Comparison of ENCODE assay signal across 28 cellular contexts in the genomic region with DNA sequence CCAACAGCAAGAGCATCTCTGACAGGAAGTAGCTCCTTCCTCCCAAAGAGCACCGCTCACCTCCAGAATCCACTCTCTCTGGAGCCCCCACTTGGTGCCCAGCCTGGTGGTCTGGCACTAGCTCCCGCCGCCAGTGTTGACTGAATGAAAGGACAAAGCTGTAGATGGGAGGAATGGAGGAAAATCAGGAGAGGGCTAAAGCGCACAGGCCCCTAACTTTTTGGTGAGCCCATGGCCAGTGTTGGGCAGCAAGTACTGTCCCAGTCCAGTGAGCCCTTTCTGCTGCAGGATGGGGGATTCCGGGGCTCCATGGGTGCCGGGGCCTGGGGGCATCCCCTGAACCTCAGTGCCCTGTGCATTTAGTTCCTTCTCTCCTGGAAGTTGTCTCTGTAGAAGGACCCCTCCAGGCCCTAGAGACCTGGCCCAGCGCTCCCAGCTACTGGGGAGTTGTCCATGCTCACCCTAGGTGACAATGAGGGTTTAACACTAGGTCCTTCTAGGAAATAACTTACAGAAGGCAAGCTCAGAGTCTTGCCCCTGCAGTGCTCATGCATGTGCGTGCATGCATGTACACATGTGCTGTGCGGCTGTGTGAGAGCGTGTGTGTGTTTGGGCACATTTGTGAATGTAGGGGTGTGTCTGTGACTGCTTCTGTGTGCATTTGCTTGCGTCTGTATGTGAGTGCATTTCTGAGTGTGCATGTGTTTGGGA. TPM values are rescaled to one million over a fixed set of nuclear protein-coding genes. Genes with fewer than 3 reads are reported as not detected.
DNase-seq lines count a peak whose midpoint lies in the region; ATAC-seq and TF ChIP-seq lines count a peak whose summit lies in the region.
"Had no signal": no experiment of that assay in that cellular context is flagged by ENCODE, and none has a peak within 500 bp of the region (broad histone marks: within the 10 kb centered on the region; RNA-seq: fewer than 3 reads in every experiment).

No MANE protein-coding gene starts in this region.

- H3K27me3 ChIP-seq in right atrium auricular region (no peaks in the 10 kb centered on the region), neural progenitor cell (no peaks in the 10 kb centered on the region), SJCRH30 (no peaks in the 10 kb centered on the region), brain microvascular endothelial cell (replicated peaks) (no peaks in the 10 kb centered on the region), SK-N-SH (ENCODE audit: insufficient read depth) (no peaks in the 10 kb centered on the region)
- H3K27me3 ChIP-seq: hepatocyte had no signal

- TF ChIP-seq EP300 in SK-N-SH (IDR thresholded peaks at IDR 0.05; ENCODE audit: borderline replicate concordance in 1 of 2, low read depth in 1 of 2, low read length in 1 of 2), result no peak

- H3K36me3 Mint-ChIP-seq in neural progenitor cell, result peaks cover 1% of the 10 kb centered on the region
- H3K36me3 Mint-ChIP-seq: CD4-positive, CD25-positive, alpha-beta regulatory T cell; stimulated activated effector memory CD8-positive, alpha-beta T cell treated with anti-CD3 and anti-CD28 coated beads, Interleukin-12 subunit alpha, Interleukin-12 subunit beta, amount 100 ng/mL, for 72 hours had no signal

- no peaks in the 10 kb centered on the region for H3K36me3 ChIP-seq in right atrium auricular region
- no peaks in the 10 kb centered on the region for H3K36me3 ChIP-seq in neural progenitor cell
- H3K36me3 ChIP-seq in SJCRH30, result no peaks in the 10 kb centered on the region
- no peaks in the 10 kb centered on the region for H3K36me3 ChIP-seq in brain microvascular endothelial cell (replicated peaks)
- H3K36me3 ChIP-seq in SK-N-SH (replicated peaks in 1 of 2; ENCODE audit: control insufficient read depth in 1 of 2, insufficient read depth in 2 of 2, low read length in 1 of 2), result no peaks in the 10 kb centered on the region

- H4K20me1 ChIP-seq in neural progenitor cell (ENCODE audit: low read depth) (peaks cover 100% of the 10 kb centered on the region), SK-N-SH (ENCODE audit: insufficient read depth) (0 out of 2 replicates have a peak, but pooled peaks cover 4% of the 10 kb centered on the region)

- TF ChIP-seq RAD21 in SK-N-SH (IDR thresholded peaks at IDR 0.05; ENCODE audit: low read length), result no peak

- CTCF ChIA-PET in SK-N-SH (lab: Yijun Ruan, JAX), result interaction anchor here (0.8 to 2.4 kb wide), 5 partner anchors 13 to 302 kb away, joined by 3 to 9 read pairs (median 4); partner anchors contain the start of gene GLI2

- H3K79me2 ChIP-seq in neural progenitor cell (ENCODE audit: low read depth) (peaks cover 99% of the 10 kb centered on the region), SK-N-SH (ENCODE audit: insufficient read depth) (peaks cover 77% of the 10 kb centered on the region)

- no peak overlapping the region for H2AFZ ChIP-seq in neural progenitor cell (replicated peaks)
- H2AFZ ChIP-seq in SK-N-SH (ENCODE audit: low read depth), result no peak overlapping the region
- H2AFZ ChIP-seq: hepatocyte had no signal

- WGBS in SK-N-SH (ENCODE audit: low lambda C conversion rate), result 87% methylated on average over 8 of the region's 11 CpGs

- H3K27ac Mint-ChIP-seq in neural progenitor cell, result peak overlapping the region; percentile 46
- H3K27ac Mint-ChIP-seq: activated CD4-positive, alpha-beta T cell treated with anti-CD3 and anti-CD28 coated beads, Interleukin-2, amount 10 ng/mL, durations not matched to agents 7 days and 5 days; CD4-positive, CD25-positive, alpha-beta regulatory T cell; stimulated activated effector memory CD8-positive, alpha-beta T cell treated with anti-CD3 and anti-CD28 coated beads, Interleukin-12 subunit alpha, Interleukin-12 subunit beta, amount 100 ng/mL, for 72 hours had no signal

- ATAC-seq in Right ventricle myocardium inferior, result no peak
- ATAC-seq: left colon; stimulated activated effector memory CD8-positive, alpha-beta T cell treated with anti-CD3 and anti-CD28 coated beads, Interleukin-12 subunit alpha, Interleukin-12 subunit beta, amount 100 ng/mL, for 72 hours had no signal

- intact Hi-C loops in Right ventricle myocardium inferior (cut with DNase I), result no loop called here

- no peaks in the 10 kb centered on the region for H3K9me3 ChIP-seq in right atrium auricular region
- no peaks in the 10 kb centered on the region for H3K9me3 ChIP-seq in neural progenitor cell (ENCODE audit: low read depth)
- no peaks in the 10 kb centered on the region for H3K9me3 ChIP-seq in SJCRH30 (replicated peaks)
- no peaks in the 10 kb centered on the region for H3K9me3 ChIP-seq in SK-N-SH

- in situ Hi-C loops in brain microvascular endothelial cell (cut with HindIII; ENCODE audit: low pct_ligation_motif_present, low sequenced_read_pairs), result no loop called here

- H3K27ac ChIP-seq in right atrium auricular region, result no peak overlapping the region
- no peak overlapping the region for H3K27ac ChIP-seq in neural progenitor cell
- H3K27ac ChIP-seq in SJCRH30, result no peak overlapping the region
- H3K27ac ChIP-seq in brain microvascular endothelial cell, result no peak overlapping the region
- H3K27ac ChIP-seq in SK-N-SH (ENCODE audit: low read depth in 2 of 2, low read length in 1 of 2), result no peak overlapping the region
- H3K27ac ChIP-seq: dorsolateral prefrontal cortex, hepatocyte had no signal

- no peaks in the 10 kb centered on the region for H3K9me2 ChIP-seq in SK-N-SH

- POLR2A ChIA-PET in SK-N-SH (lab: Yijun Ruan, JAX), result interaction anchor here (0.8 kb wide), 1 partner anchor 20 kb away, joined by 3 read pairs; no protein-coding TSS in a partner anchor

- peak; percentile 39 for DNase-seq in Right ventricle myocardium inferior (ENCODE audit: missing footprints)
- no peak for DNase-seq in right atrium auricular region (ENCODE audit: low spot score)
- peak; percentile 48 for DNase-seq in islet precursor cell
- DNase-seq in neural progenitor cell (ENCODE audit: low spot score), result no peak
- DNase-seq in cerebellar nuclear complex (lab: John Stamatoyannopoulos, UW), result no peak
- no peak for DNase-seq in SJCRH30
- no peak for DNase-seq in brain microvascular endothelial cell
- no peak for DNase-seq in SK-N-SH
- DNase-seq: activated CD4-positive, alpha-beta T cell treated with anti-CD3 and anti-CD28 coated beads, Interleukin-2, amount 10 ng/mL, durations not matched to agents 7 days and 5 days; activated gamma-delta T cell treated with Interleukin-2 at 50 U/mL for 16 hours; activated T-cell treated with anti-CD3 and anti-CD28 coated beads, Interleukin-2, amount 50 U/mL, for 1 hour; CD4-positive, CD25-positive, alpha-beta regulatory T cell; DND-41; foreskin melanocyte; GF-D8; left colon; mesendoderm; NCI-H146; NCI-H446; NCI-H748 treated with DMSO at 0.1 percent for 48 hours; SIG-M5; substantia nigra; T1000; trophoblast cell had no signal

- H3K27me3 Mint-ChIP-seq in neural progenitor cell (ENCODE audit: insufficient read depth, low read depth), result peaks cover 2% of the 10 kb centered on the region
- H3K27me3 Mint-ChIP-seq: activated CD4-positive, alpha-beta T cell treated with anti-CD3 and anti-CD28 coated beads, Interleukin-2, amount 10 ng/mL, durations not matched to agents 7 days and 5 days; CD4-positive, CD25-positive, alpha-beta regulatory T cell had no signal

- H3K4me2 ChIP-seq in neural progenitor cell (no peak overlapping the region), SK-N-SH (no peak overlapping the region)
- H3K4me2 ChIP-seq: hepatocyte had no signal

- H3K9me3 Mint-ChIP-seq in neural progenitor cell, result no peaks in the 10 kb centered on the region
- H3K9me3 Mint-ChIP-seq: activated CD4-positive, alpha-beta T cell treated with anti-CD3 and anti-CD28 coated beads, Interleukin-2, amount 10 ng/mL, durations not matched to agents 7 days and 5 days; stimulated activated effector memory CD8-positive, alpha-beta T cell treated with anti-CD3 and anti-CD28 coated beads, Interleukin-12 subunit alpha, Interleukin-12 subunit beta, amount 100 ng/mL, for 72 hours had no signal

- H3K4me1 Mint-ChIP-seq in neural progenitor cell, result peaks cover 87% of the 10 kb centered on the region
- H3K4me1 Mint-ChIP-seq: activated CD4-positive, alpha-beta T cell treated with anti-CD3 and anti-CD28 coated beads, Interleukin-2, amount 10 ng/mL, durations not matched to agents 7 days and 5 days; CD4-positive, CD25-positive, alpha-beta regulatory T cell; stimulated activated effector memory CD8-positive, alpha-beta T cell treated with anti-CD3 and anti-CD28 coated beads, Interleukin-12 subunit alpha, Interleukin-12 subunit beta, amount 100 ng/mL, for 72 hours had no signal

- peaks cover 0 to 44% of the 10 kb centered on the region in 2 donors for H3K4me1 ChIP-seq in right atrium auricular region
- peaks cover 43% of the 10 kb centered on the region for H3K4me1 ChIP-seq in neural progenitor cell
- peaks cover 50% of the 10 kb centered on the region for H3K4me1 ChIP-seq in SJCRH30
- H3K4me1 ChIP-seq in SK-N-SH (ENCODE audit: control insufficient read depth in 1 of 2, insufficient read depth in 2 of 2, low read depth in 1 of 2, low read length in 1 of 2), result peaks cover 44 to 60% of the 10 kb centered on the region in 2 experiments

- H3F3A ChIP-seq in neural progenitor cell (ENCODE audit: low read depth) (no peaks in the 10 kb centered on the region), SK-N-SH (replicated peaks; ENCODE audit: insufficient read depth) (peaks cover 24% of the 10 kb centered on the region)

- H3K4me3 Mint-ChIP-seq in neural progenitor cell, result no peak overlapping the region
- H3K4me3 Mint-ChIP-seq: activated CD4-positive, alpha-beta T cell treated with anti-CD3 and anti-CD28 coated beads, Interleukin-2, amount 10 ng/mL, durations not matched to agents 7 days and 5 days; CD4-positive, CD25-positive, alpha-beta regulatory T cell; stimulated activated effector memory CD8-positive, alpha-beta T cell treated with anti-CD3 and anti-CD28 coated beads, Interleukin-12 subunit alpha, Interleukin-12 subunit beta, amount 100 ng/mL, for 72 hours had no signal

- no peak overlapping the region for H3K4me3 ChIP-seq in right atrium auricular region
- H3K4me3 ChIP-seq in neural progenitor cell, result no peak overlapping the region
- no peak overlapping the region for H3K4me3 ChIP-seq in SJCRH30
- no peak overlapping the region for H3K4me3 ChIP-seq in brain microvascular endothelial cell (ENCODE audit: low read depth, low read length)
- H3K4me3 ChIP-seq in SK-N-SH (ENCODE audit: low read depth in 2 of 2, low read length in 1 of 2), result no peak overlapping the region
- H3K4me3 ChIP-seq: dorsolateral prefrontal cortex, hepatocyte had no signal

- TF ChIP-seq CTCF in right atrium auricular region (IDR thresholded peaks at IDR 0.05) (no peak), neural progenitor cell (IDR thresholded peaks at IDR 0.05) (no peak), brain microvascular endothelial cell (IDR thresholded peaks at IDR 0.05; ENCODE audit: low read depth, low read length, missing control alignments) (no peak), SK-N-SH (IDR thresholded peaks at IDR 0.05) (no peak)

- H3K9ac ChIP-seq in neural progenitor cell (no peak overlapping the region), SK-N-SH (no peak overlapping the region)

RNA-seq across cellular contexts. Expression of gene GLI2, which starts 33.6 kb away (rescaled TPM):
- total RNA-seq in Right ventricle myocardium inferior, result 2.2 TPM
- 1 to 10 TPM; 1.5 to 3.5 TPM for total RNA-seq in right atrium auricular region
- total RNA-seq in neural progenitor cell (ENCODE audit: low replicate concordance), result 9.4 and 39.6 TPM in 2 replicates
- total RNA-seq in SJCRH30 (2014; rRNA removed; shearing (Covaris generic)), result 13.0 and 18.4 TPM in 2 replicates
- 2.0 and 3.4 TPM in 2 replicates for polyA plus RNA-seq in SK-N-SH (2012; rRNA removed)
- polyA plus RNA-seq in SK-N-SH (2012; cell fraction: cytosol; rRNA removed), result 1.4 and 2.5 TPM in 2 replicates
- polyA plus RNA-seq in SK-N-SH (2012; cell fraction: nucleus; rRNA removed), result 11.3 and 12.5 TPM in 2 replicates
- total RNA-seq: CD4-positive, CD25-positive, alpha-beta regulatory T cell; pulmonary artery endothelial cell had no signal
- polyA plus RNA-seq: CD4-positive, CD25-positive, alpha-beta regulatory T cell had no signal

Comparison
In these comparisons a context has a peak if more than half of its experiments do, and no peak if none do; other contexts are left out.
1. DNase-seq: peak in Right ventricle myocardium inferior (single experiment) and islet precursor cell (single experiment); none in right atrium auricular region (single experiment), neural progenitor cell (single experiment), cerebellar nuclear complex (0 of 2), SJCRH30 (0 of 2), brain microvascular endothelial cell (single experiment) and SK-N-SH (single experiment).